Comparison of ENCODE assay signal across 8 cellular contexts in the genomic region with DNA sequence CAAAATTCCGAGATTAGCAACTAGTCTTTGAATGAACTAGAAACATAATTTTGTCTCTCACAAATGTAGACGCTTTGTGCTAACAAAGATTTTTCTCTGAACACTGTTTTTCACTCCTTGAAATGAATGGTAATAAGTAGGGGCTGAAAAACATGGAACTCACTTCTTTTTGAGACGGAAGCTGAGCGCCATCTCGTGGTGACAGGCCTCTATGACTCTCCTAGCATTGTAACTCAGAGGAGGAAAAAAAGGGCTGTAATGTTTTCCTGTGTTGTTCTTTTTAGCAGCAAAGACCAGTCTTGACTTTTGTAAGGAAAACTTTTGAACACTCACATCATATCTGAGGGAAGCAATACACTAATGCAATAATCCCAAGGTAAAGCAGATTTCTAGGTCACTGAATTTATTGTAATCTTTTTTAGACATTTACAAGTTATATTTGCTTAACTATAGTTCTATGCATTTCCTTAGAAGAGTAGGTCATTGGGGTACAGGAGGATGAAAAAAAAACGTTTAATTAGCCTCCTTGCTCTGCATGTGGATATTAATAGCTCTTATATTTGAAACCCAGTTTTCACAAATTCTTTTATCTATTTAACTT.
DNase-seq lines count a peak whose midpoint lies in the region; ATAC-seq and TF ChIP-seq lines count a peak whose summit lies in the region.

No MANE protein-coding gene starts in this region.

- CTCF ChIA-PET in HEK293T (lab: Yijun Ruan, JAX) = interaction anchor here (0.6 kb wide), 1 partner anchor 20 kb away, joined by 9 read pairs; no protein-coding TSS in a partner anchor

- no peaks in the 10 kb centered on the region for H3K4me1 ChIP-seq in stomach

- WGBS in stomach, 5 donors = 4 to 6% (median 5%) methylated on average over 6 of the region's 6 CpGs

- ATAC-seq in GM19328 (IDR thresholded peaks at IDR 0.05; ENCODE audit: unreplicated experiment) = no peak

- POLR2A ChIA-PET in HEK293T (lab: Yijun Ruan, JAX) = no interaction called here

- no peak for TF ChIP-seq EP300 in stomach (IDR thresholded peaks at IDR 0.05)

- no peaks in the 10 kb centered on the region for H3K36me3 ChIP-seq in stomach

- no peaks in the 10 kb centered on the region for H3K9me3 ChIP-seq in stomach

- peak in 3 of 7 experiments; percentile 21 to 40 (median 24) for TF ChIP-seq CTCF in stomach (IDR thresholded peaks at IDR 0.05)

- TF ChIP-seq POLR2A in stomach (IDR thresholded peaks at IDR 0.05) = no peak

- intact Hi-C loops in stomach (cut with DNase I; ENCODE audit: low total_unique reads) = no loop called here

- no peak overlapping the region for H3K4me3 ChIP-seq in stomach

- no peaks in the 10 kb centered on the region for H3K27me3 ChIP-seq in stomach

- DNase-seq in EH (ENCODE audit: low read depth) (peak; percentile 13), HEK293T (ENCODE audit: extremely low spot score) (peak; percentile 43), NCI-H2227 treated with DMSO at 0.1 percent for 48 hours (lab: John Stamatoyannopoulos, UW) (peak; percentile 89), amniotic epithelial cell (ENCODE audit: low read depth) (peak; percentile 46), iPS DF 4.7 (ENCODE audit: extremely low read depth, low spot score) (peak; percentile 41), stomach (peak; percentile 38)
- no peak for DNase-seq in activated CD4-positive, CD25-positive, alpha-beta regulatory T cell (lab: John Stamatoyannopoulos, UW)

- no peak overlapping the region for H3K27ac ChIP-seq in stomach

TF ChIP-seq in HEK293T, 16 proteins besides CTCF, POLR2A, EP300 and RAD21:
- TF ChIP-seq BHLHE40 (IDR thresholded peaks at IDR 0.05; ENCODE audit: borderline replicate concordance) (no peak), ELF4 (IDR thresholded peaks at IDR 0.05) (no peak), FOXM1 (IDR thresholded peaks at IDR 0.05; ENCODE audit: borderline replicate concordance) (no peak), FOXK2 (IDR thresholded peaks at IDR 0.05) (no peak), SP1 (IDR thresholded peaks at IDR 0.05) (no peak), HDGF (IDR thresholded peaks at IDR 0.05; ENCODE audit: borderline replicate concordance) (no peak), FOXA1 (IDR thresholded peaks at IDR 0.05) (no peak), LEF1 (IDR thresholded peaks at IDR 0.05; ENCODE audit: borderline replicate concordance) (no peak), ARNT (IDR thresholded peaks at IDR 0.05) (no peak), NFRKB (IDR thresholded peaks at IDR 0.05) (no peak), SUZ12 (IDR thresholded peaks at IDR 0.05) (no peak), L3MBTL2 (conservative IDR thresholded peaks at IDR 0.05) (no peak)
- TF ChIP-seq, protein P1, sequence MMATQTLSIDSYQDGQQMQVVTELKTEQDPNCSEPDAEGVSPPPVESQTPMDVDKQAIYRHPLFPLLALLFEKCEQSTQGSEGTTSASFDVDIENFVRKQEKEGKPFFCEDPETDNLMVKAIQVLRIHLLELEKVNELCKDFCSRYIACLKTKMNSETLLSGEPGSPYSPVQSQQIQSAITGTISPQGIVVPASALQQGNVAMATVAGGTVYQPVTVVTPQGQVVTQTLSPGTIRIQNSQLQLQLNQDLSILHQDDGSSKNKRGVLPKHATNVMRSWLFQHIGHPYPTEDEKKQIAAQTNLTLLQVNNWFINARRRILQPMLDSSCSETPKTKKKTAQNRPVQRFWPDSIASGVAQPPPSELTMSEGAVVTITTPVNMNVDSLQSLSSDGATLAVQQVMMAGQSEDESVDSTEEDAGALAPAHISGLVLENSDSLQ (IDR thresholded peaks at IDR 0.05) = no peak

Comparison
In these comparisons a context has a peak if more than half of its experiments do, and no peak if none do; other contexts are left out.
1. DNase-seq: peak in EH (single experiment), HEK293T (single experiment), NCI-H2227 treated with DMSO at 0.1 percent for 48 hours (single experiment), amniotic epithelial cell (single experiment), iPS DF 4.7 (single experiment) and stomach (single experiment); none in activated CD4-positive, CD25-positive, alpha-beta regulatory T cell (0 of 4).